ENCODE assay signal across 26 cellular contexts in genomic region chr4:152691761-152692160, GRCh38. TPM values are rescaled to one million over a fixed set of nuclear protein-coding genes. Genes with fewer than 3 reads are reported as not detected.
A peak's percentile ranks its signal among the peaks of the same experiment; 100 is the strongest.
DNase-seq lines count a peak whose midpoint lies in the region; ATAC-seq, FAIRE-seq and TF ChIP-seq lines count a peak whose summit lies in the region.
"Had no signal": no experiment of that assay in that cellular context is flagged by ENCODE, and none has a peak within 500 bp of the region (broad histone marks: within the 10 kb centered on the region; RNA-seq: fewer than 3 reads in every experiment).

No MANE protein-coding gene starts in this region.

- no peak overlapping the region for H3K27ac Mint-ChIP-seq in progenitor cell of endocrine pancreas
- H3K27ac Mint-ChIP-seq: activated CD4-positive, alpha-beta T cell treated with anti-CD3 and anti-CD28 coated beads, Interleukin-2, amount 10 ng/mL, durations not matched to agents 7 days and 5 days; activated CD8-positive, alpha-beta memory T cell treated with anti-CD3 and anti-CD28 coated beads, Interleukin-2, amount 10 ng/mL, durations not matched to agents 7 days and 5 days; activated naive CD4-positive, alpha-beta T cell treated with anti-CD3 and anti-CD28 coated beads for 36 hours; B cell had no signal

- no peak overlapping the region for H3K27ac ChIP-seq in tibial artery
- H3K27ac ChIP-seq: esophagus squamous epithelium, gastroesophageal sphincter, upper lobe of right lung had no signal

- H3K36me3 ChIP-seq in tibial artery = no peaks in the 10 kb centered on the region
- H3K36me3 ChIP-seq: esophagus squamous epithelium, gastroesophageal sphincter, upper lobe of right lung had no signal

- peaks cover 13% of the 10 kb centered on the region for H3K4me1 Mint-ChIP-seq in progenitor cell of endocrine pancreas (ENCODE audit: low read depth)

- peak; percentile 85 for ATAC-seq in left colon
- ATAC-seq: activated CD8-positive, alpha-beta memory T cell treated with anti-CD3 and anti-CD28 coated beads, Interleukin-2, amount 10 ng/mL, durations not matched to agents 7 days and 5 days; gastroesophageal sphincter; upper lobe of right lung had no signal

- intact Hi-C loops in left colon (cut with DNase I, micrococcal nuclease) (no loop called here), tibial artery (cut with DNase I; ENCODE audit: low total_unique reads) (no loop called here)

- no peak for FAIRE-seq in D721Med (lab: Jason Lieb, UNC)
- FAIRE-seq: A204.1, H54, keratinocyte had no signal

- H3K4me3 Mint-ChIP-seq in progenitor cell of endocrine pancreas (ENCODE audit: low read depth) = no peak overlapping the region
- H3K4me3 Mint-ChIP-seq: activated CD4-positive, alpha-beta T cell treated with anti-CD3 and anti-CD28 coated beads, Interleukin-2, amount 10 ng/mL, durations not matched to agents 7 days and 5 days; activated CD8-positive, alpha-beta memory T cell treated with anti-CD3 and anti-CD28 coated beads, Interleukin-2, amount 10 ng/mL, durations not matched to agents 7 days and 5 days; activated naive CD4-positive, alpha-beta T cell treated with anti-CD3 and anti-CD28 coated beads for 36 hours; B cell; neural crest cell had no signal

- DNase-seq in NCI-H510A treated with DMSO at 0.1 percent for 48 hours (lab: John Stamatoyannopoulos, UW) (peak; percentile 49), NCI-H510A (lab: John Stamatoyannopoulos, UW) (no peak), DMS153 treated with DMSO at 0.1 percent for 48 hours (lab: John Stamatoyannopoulos, UW; ENCODE audit: unreplicated experiment) (peak; percentile 56), NCI-H2196 treated with DMSO at 0.1 percent for 48 hours (lab: John Stamatoyannopoulos, UW; ENCODE audit: unreplicated experiment) (peak; percentile 4), left colon (no peak), D721Med (ENCODE audit: insufficient read length, low spot score) (no peak), tibial artery (no peak), progenitor cell of endocrine pancreas (ENCODE audit: low spot score, unreplicated experiment) (no peak)
- DNase-seq: activated CD4-positive, alpha-beta T cell treated with anti-CD3 and anti-CD28 coated beads, Interleukin-2, amount 10 ng/mL, durations not matched to agents 7 days and 5 days; activated CD8-positive, alpha-beta memory T cell treated with anti-CD3 and anti-CD28 coated beads, Interleukin-2, amount 10 ng/mL, durations not matched to agents 7 days and 5 days; activated naive CD4-positive, alpha-beta T cell treated with anti-CD3 and anti-CD28 coated beads for 36 hours; amniotic stem cell; cortex of kidney; EL; esophagus squamous epithelium; Kasumi-1; NCI-H1048; NCI-H2107; NCI-H524 treated with DMSO at 0.1 percent for 48 hours; upper lobe of right lung had no signal

- peaks cover 4% of the 10 kb centered on the region for H3K27me3 Mint-ChIP-seq in progenitor cell of endocrine pancreas
- H3K27me3 Mint-ChIP-seq: B cell had no signal

- no peaks in the 10 kb centered on the region for H3K9me3 Mint-ChIP-seq in progenitor cell of endocrine pancreas (ENCODE audit: low read depth)
- H3K9me3 Mint-ChIP-seq: activated CD4-positive, alpha-beta T cell treated with anti-CD3 and anti-CD28 coated beads, Interleukin-2, amount 10 ng/mL, durations not matched to agents 7 days and 5 days; activated naive CD4-positive, alpha-beta T cell treated with anti-CD3 and anti-CD28 coated beads for 36 hours; neural crest cell had no signal

- H3K9me3 ChIP-seq in tibial artery = no peaks in the 10 kb centered on the region
- H3K9me3 ChIP-seq: esophagus squamous epithelium, gastroesophageal sphincter, upper lobe of right lung had no signal

- TF ChIP-seq CTCF in D721Med (IDR thresholded peaks at IDR 0.05; ENCODE audit: insufficient read depth, missing control alignments) (no peak), tibial artery (IDR thresholded peaks at IDR 0.05) (no peak), progenitor cell of endocrine pancreas (IDR thresholded peaks at IDR 0.05; ENCODE audit: unreplicated experiment) (no peak)

- no peak overlapping the region for H3K4me3 ChIP-seq in tibial artery
- H3K4me3 ChIP-seq: esophagus squamous epithelium, gastroesophageal sphincter, upper lobe of right lung had no signal

- H3K27me3 ChIP-seq in tibial artery = no peaks in the 10 kb centered on the region
- H3K27me3 ChIP-seq: esophagus squamous epithelium, gastroesophageal sphincter, upper lobe of right lung had no signal

- no peaks in the 10 kb centered on the region for H3K4me1 ChIP-seq in tibial artery
- H3K4me1 ChIP-seq: gastroesophageal sphincter, upper lobe of right lung had no signal

- no peaks in the 10 kb centered on the region for H3K36me3 Mint-ChIP-seq in progenitor cell of endocrine pancreas (ENCODE audit: insufficient read depth)

RNA-seq across cellular contexts. Expression of gene TMEM154, which starts 12.0 kb away (rescaled TPM):
- 1 to 10 TPM; 1.4 to 5.4 TPM for total RNA-seq in left colon
- 0.46 and 0.53 TPM in 2 replicates for total RNA-seq in progenitor cell of endocrine pancreas

Comparison
In these comparisons a context has a peak if more than half of its experiments do, and no peak if none do; other contexts are left out.
1. DNase-seq: peak in NCI-H510A treated with DMSO at 0.1 percent for 48 hours (single experiment), DMS153 treated with DMSO at 0.1 percent for 48 hours (single experiment) and NCI-H2196 treated with DMSO at 0.1 percent for 48 hours (single experiment); none in NCI-H510A (single experiment), left colon (0 of 2), D721Med (single experiment), tibial artery (0 of 2) and progenitor cell of endocrine pancreas (single experiment).